In the genomic region with DNA sequence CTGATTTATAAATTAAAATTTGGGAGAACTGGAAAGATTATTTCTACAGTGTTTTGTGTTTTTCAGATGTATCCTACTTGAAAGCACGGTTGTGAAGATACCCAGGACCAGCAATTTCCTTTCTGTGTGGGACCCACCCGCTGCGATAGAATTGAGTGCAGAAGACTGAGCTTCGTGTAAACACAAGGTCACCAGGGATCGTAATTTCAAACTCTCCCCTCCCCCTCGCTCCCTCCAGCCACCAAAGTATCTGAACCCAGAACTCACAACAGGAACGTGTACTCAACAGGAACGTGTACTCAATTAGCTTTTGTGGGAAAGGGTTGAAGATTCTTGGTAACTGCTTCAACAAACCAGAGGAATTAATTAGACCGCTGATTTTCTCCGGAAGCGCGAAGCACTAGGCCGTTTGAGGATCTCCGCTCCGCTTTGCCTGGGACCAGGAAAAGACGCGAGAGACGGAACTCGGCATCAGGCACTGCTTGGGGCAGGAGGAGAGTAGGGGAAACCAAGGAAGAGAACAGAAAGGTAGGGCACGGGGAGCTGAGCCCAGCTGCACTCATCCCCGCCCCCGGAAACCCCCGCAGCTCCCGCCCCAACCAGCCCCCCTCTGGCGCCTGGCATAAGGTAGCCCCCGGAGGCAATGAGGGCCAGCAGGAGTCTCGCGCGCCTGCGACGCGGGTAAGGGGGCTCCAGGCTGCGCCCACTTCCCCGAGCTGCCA, we compare ENCODE assay signal across 8 cellular contexts. TPM values are rescaled to one million over a fixed set of nuclear protein-coding genes. Genes with fewer than 3 reads are reported as not detected.
DNase-seq lines count a peak whose midpoint lies in the region; ATAC-seq and TF ChIP-seq lines count a peak whose summit lies in the region.

No MANE protein-coding gene starts in this region.

- H3K36me3 ChIP-seq in BLaER1 (peaks cover 30% of the 10 kb centered on the region), suprapubic skin (peaks cover 7% of the 10 kb centered on the region)

- H3K4me1 Mint-ChIP-seq in natural killer cell treated with Interleukin-12 subunit alpha and Interleukin-12 subunit beta and Interleukin-15 and Interleukin-18, amount 100 ng/mL, for 72 hours (ENCODE audit: low read depth in 2 of 2): peaks cover 17 to 45% of the 10 kb centered on the region in 2 donors

- TF ChIP-seq EP300 in suprapubic skin (IDR thresholded peaks at IDR 0.05): no peak

- peak overlapping the region; percentile 79 to 91 for H3K27ac Mint-ChIP-seq in natural killer cell treated with Interleukin-12 subunit alpha and Interleukin-12 subunit beta and Interleukin-15 and Interleukin-18, amount 100 ng/mL, for 72 hours

- peaks cover 14% of the 10 kb centered on the region for H3K36me3 Mint-ChIP-seq in natural killer cell treated with Interleukin-12 subunit alpha and Interleukin-12 subunit beta and Interleukin-15 and Interleukin-18, amount 100 ng/mL, for 72 hours

- peaks cover 42% of the 10 kb centered on the region for H4K20me1 ChIP-seq in BLaER1

- ATAC-seq in GM19025 (IDR thresholded peaks at IDR 0.05; ENCODE audit: low read depth, unreplicated experiment): peak; percentile 35
- ATAC-seq in HG03354 (IDR thresholded peaks at IDR 0.05; ENCODE audit: poor library complexity, severe bottlenecking, unreplicated experiment): peak; percentile 60
- peak; percentile 69 to 75 for ATAC-seq in natural killer cell treated with Interleukin-12 subunit alpha and Interleukin-12 subunit beta and Interleukin-15 and Interleukin-18, amount 100 ng/mL, for 72 hours

- TF ChIP-seq POLR2A in suprapubic skin (IDR thresholded peaks at IDR 0.05): no peak

- no peak for TF ChIP-seq CTCF in suprapubic skin (IDR thresholded peaks at IDR 0.05)

- peak overlapping the region; percentile 92 for H3K4me3 Mint-ChIP-seq in natural killer cell treated with Interleukin-12 subunit alpha and Interleukin-12 subunit beta and Interleukin-15 and Interleukin-18, amount 100 ng/mL, for 72 hours

- H3K9me3 Mint-ChIP-seq in natural killer cell treated with Interleukin-12 subunit alpha and Interleukin-12 subunit beta and Interleukin-15 and Interleukin-18, amount 100 ng/mL, for 72 hours: no peaks in the 10 kb centered on the region

- peak overlapping the region; percentile 95 for H3K4me3 ChIP-seq in BLaER1
- peak overlapping the region; percentile 72 for H3K4me3 ChIP-seq in suprapubic skin

- peak overlapping the region; percentile 90 for H3K27ac ChIP-seq in BLaER1
- H3K27ac ChIP-seq in suprapubic skin: peak overlapping the region; percentile 92

- H3K9me3 ChIP-seq in BLaER1 (no peaks in the 10 kb centered on the region), suprapubic skin (no peaks in the 10 kb centered on the region)

- WGBS in suprapubic skin: under 1% methylated on average over 26 of the region's 34 CpGs

- H3K4me1 ChIP-seq in BLaER1: peaks cover 38% of the 10 kb centered on the region
- peaks cover 44% of the 10 kb centered on the region for H3K4me1 ChIP-seq in suprapubic skin

- H3K27me3 Mint-ChIP-seq in natural killer cell treated with Interleukin-12 subunit alpha and Interleukin-12 subunit beta and Interleukin-15 and Interleukin-18, amount 100 ng/mL, for 72 hours: no peaks in the 10 kb centered on the region

- peak overlapping the region; percentile 78 for H3K4me2 ChIP-seq in BLaER1

- H3K9ac ChIP-seq in BLaER1: peak overlapping the region; percentile 94

- peak; percentile 60 for DNase-seq in NCI-H510A treated with DMSO at 0.1 percent for 48 hours (lab: John Stamatoyannopoulos, UW)
- peak; percentile 5 for DNase-seq in activated T-cell treated with anti-CD3 and anti-CD28 coated beads for 24 hours (ENCODE audit: low read depth)
- DNase-seq in fibroblast of peridontal ligament (ENCODE audit: extremely low read depth): peak; percentile 57
- no peak for DNase-seq in natural killer cell treated with Interleukin-12 subunit alpha and Interleukin-12 subunit beta and Interleukin-15 and Interleukin-18, amount 100 ng/mL, for 72 hours (ENCODE audit: low spot score)
- no peak for DNase-seq in suprapubic skin (ENCODE audit: low spot score in 2 of 2)

- H3K27me3 ChIP-seq in BLaER1: no peaks in the 10 kb centered on the region
- no peaks in the 10 kb centered on the region for H3K27me3 ChIP-seq in suprapubic skin

RNA-seq across cellular contexts. Expression of a gene that starts 0.5 kb away (rescaled TPM):
- total RNA-seq in natural killer cell treated with Interleukin-12 subunit alpha and Interleukin-12 subunit beta and Interleukin-15 and Interleukin-18, amount 100 ng/mL, for 72 hours: 10 to 100 TPM; 22.5 to 25.7 TPM
- total RNA-seq in suprapubic skin: 10 to 100 TPM; 24.4 to 37.1 (median 31.1) TPM

RNA-seq across cellular contexts. Expression of a gene that starts 0.6 kb away (rescaled TPM):
- 10 to 100 TPM; 34.5 to 41.6 TPM for total RNA-seq in natural killer cell treated with Interleukin-12 subunit alpha and Interleukin-12 subunit beta and Interleukin-15 and Interleukin-18, amount 100 ng/mL, for 72 hours
- 10 to 100 TPM; 29.8 to 50.8 (median 36.9) TPM for total RNA-seq in suprapubic skin

Comparison
In these comparisons a context has a peak if more than half of its experiments do, and no peak if none do; other contexts are left out.
1. DNase-seq: peak in NCI-H510A treated with DMSO at 0.1 percent for 48 hours (single experiment), activated T-cell treated with anti-CD3 and anti-CD28 coated beads for 24 hours (single experiment) and fibroblast of peridontal ligament (single experiment); none in natural killer cell treated with Interleukin-12 subunit alpha and Interleukin-12 subunit beta and Interleukin-15 and Interleukin-18, amount 100 ng/mL, for 72 hours (single experiment) and suprapubic skin (0 of 2).
2. Peak in every context shown above with its lines, with median percentiles within 50 percentile points of each other: ATAC-seq.